ENCODE assay signal across 35 cellular contexts in genomic region chr20:57136734-57137133, GRCh38.
"Had no signal": no experiment of that assay in that cellular context is flagged by ENCODE, and none has a peak within 500 bp of the region (broad histone marks: within the 10 kb centered on the region; RNA-seq: fewer than 3 reads in every experiment).

No MANE protein-coding gene starts in this region.

- ATAC-seq: activated CD8-positive, alpha-beta T cell treated with anti-CD3 and anti-CD28 coated beads for 36 hours; activated naive CD4-positive, alpha-beta T cell treated with anti-CD3 and anti-CD28 coated beads, Interleukin-2, amount 50 U/mL, for 72 hours; activated T-cell treated with anti-CD3 and anti-CD28 coated beads, Interleukin-2, amount 50 U/mL, for 4 hours; activated T-cell treated with anti-CD3 and anti-CD28 coated beads, Interleukin-2, amount 50 U/mL, for 72 hours; activated T-helper 17 cell treated with anti-CD3 and anti-CD28 coated beads, Interleukin-2, amount 50 U/mL, for 72 hours; body of pancreas had no signal

- H3K4me1 Mint-ChIP-seq: activated B cell treated with CpG ODN at 0.5 μM for 24 hours; activated CD4-positive, alpha-beta T cell treated with anti-CD3 and anti-CD28 coated beads, Interleukin-2, amount 10 ng/mL, durations not matched to agents 24 days and 14 days; activated T-helper 17 cell treated with anti-CD3 and anti-CD28 coated beads, Interleukin-2, amount 50 U/mL, for 72 hours had no signal

- H3K27ac Mint-ChIP-seq: activated B cell treated with CpG ODN at 0.5 μM for 24 hours; activated CD4-positive, alpha-beta memory T cell treated with anti-CD3 and anti-CD28 coated beads for 36 hours; activated CD4-positive, alpha-beta T cell treated with anti-CD3 and anti-CD28 coated beads, Interleukin-2, amount 10 ng/mL, durations not matched to agents 24 days and 14 days; activated CD8-positive, alpha-beta T cell treated with anti-CD3 and anti-CD28 coated beads for 36 hours; activated naive CD4-positive, alpha-beta T cell treated with anti-CD3 and anti-CD28 coated beads for 36 hours; activated naive CD8-positive, alpha-beta T cell treated with anti-CD3 and anti-CD28 coated beads for 36 hours; activated T-cell treated with anti-CD3 and anti-CD28 coated beads, Interleukin-2, amount 50 U/mL, for 72 hours; activated T-helper 1 cell treated with anti-CD3 and anti-CD28 coated beads, Interleukin-12 subunit alpha, Interleukin-12 subunit beta, Interleukin-2, Interleukin-4 antibody, amounts not matched to agents 30 ng/mL and 10 ng/mL and 1 ng/mL, durations not matched to agents 14 hours and 24 hours and 36 hours; activated T-helper 17 cell treated with anti-CD3 and anti-CD28 coated beads, Interleukin-2, amount 50 U/mL, for 72 hours; T-helper 1 cell treated with Interleukin-12 subunit alpha and Interleukin-12 subunit beta and Interleukin-4 antibody, amounts not matched to agents 30 μg/mL and 1 μg/mL, for 36 hours; T-helper 2 cell treated with Interferon-gamma antibody and Interleukin-4, amounts not matched to agents 5 μg/mL and 100 μg/mL, for 36 hours had no signal

- H3K9me3 ChIP-seq: adrenal gland, body of pancreas, breast epithelium had no signal

- DNase-seq: activated B cell treated with CpG ODN at 0.5 μM for 24 hours; activated CD4-positive, alpha-beta memory T cell treated with anti-CD3 and anti-CD28 coated beads for 36 hours; activated CD4-positive, alpha-beta T cell treated with anti-CD3 and anti-CD28 coated beads for 4 hours; activated CD4-positive, alpha-beta T cell treated with anti-CD3 and anti-CD28 coated beads, Interleukin-2, amount 10 ng/mL, durations not matched to agents 24 days and 14 days; activated CD4-positive, alpha-beta T cell treated with anti-CD3 and anti-CD28 coated beads, Interleukin-2, amount 50 U/mL, for 1 hour; activated CD4-positive, alpha-beta T cell treated with anti-CD3 and anti-CD28 coated beads, Interleukin-2, amount 50 U/mL, for 4 hours; activated CD4-positive, CD25-positive, alpha-beta regulatory T cell treated with anti-CD3 and anti-CD28 coated beads, Interleukin-2, amount 50 U/mL, for 72 hours; activated CD8-positive, alpha-beta memory T cell treated with anti-CD3 and anti-CD28 coated beads, Interleukin-2, amount 50 U/mL, for 4 hours; activated CD8-positive, alpha-beta T cell treated with anti-CD3 and anti-CD28 coated beads for 36 hours; activated effector memory CD4-positive, alpha-beta T cell treated with anti-CD3 and anti-CD28 coated beads, Interleukin-2, amount 50 U/mL, for 16 hours; activated gamma-delta T cell treated with Interleukin-2 at 50 U/mL for 16 hours; activated naive CD4-positive, alpha-beta T cell; activated naive CD4-positive, alpha-beta T cell treated with anti-CD3 and anti-CD28 coated beads for 36 hours; activated naive CD4-positive, alpha-beta T cell treated with anti-CD3 and anti-CD28 coated beads, Interleukin-2, amount 50 U/mL, for 16 hours; activated naive CD8-positive, alpha-beta T cell treated with anti-CD3 and anti-CD28 coated beads for 36 hours; activated T-cell treated with anti-CD3 and anti-CD28 coated beads for 4 hours; activated T-cell treated with anti-CD3 and anti-CD28 coated beads, Interleukin-2, amount 50 U/mL, for 1 hour; activated T-cell treated with anti-CD3 and anti-CD28 coated beads, Interleukin-2, amount 50 U/mL, for 4 hours; activated T-cell treated with anti-CD3 and anti-CD28 coated beads, Interleukin-2, amount 50 U/mL, for 72 hours; adrenal gland; amniotic stem cell; body of pancreas; brain microvascular endothelial cell; central memory CD4-positive, alpha-beta T cell; T-helper 2 cell; T-helper 9 cell had no signal

- H3K4me1 ChIP-seq: adrenal gland, body of pancreas, breast epithelium had no signal

- H3K4me3 Mint-ChIP-seq: activated B cell treated with CpG ODN at 0.5 μM for 24 hours; activated CD4-positive, alpha-beta memory T cell treated with anti-CD3 and anti-CD28 coated beads for 36 hours; activated CD4-positive, alpha-beta T cell treated with anti-CD3 and anti-CD28 coated beads, Interleukin-2, amount 10 ng/mL, durations not matched to agents 24 days and 14 days; activated CD8-positive, alpha-beta T cell treated with anti-CD3 and anti-CD28 coated beads for 36 hours; activated naive CD4-positive, alpha-beta T cell treated with anti-CD3 and anti-CD28 coated beads for 36 hours; activated naive CD8-positive, alpha-beta T cell treated with anti-CD3 and anti-CD28 coated beads for 36 hours; activated T-cell treated with anti-CD3 and anti-CD28 coated beads, Interleukin-2, amount 50 U/mL, for 4 hours; activated T-cell treated with anti-CD3 and anti-CD28 coated beads, Interleukin-2, amount 50 U/mL, for 72 hours; activated T-helper 1 cell treated with anti-CD3 and anti-CD28 coated beads, Interleukin-12 subunit alpha, Interleukin-12 subunit beta, Interleukin-2, Interleukin-4 antibody, amounts not matched to agents 30 ng/mL and 10 ng/mL and 1 ng/mL, durations not matched to agents 14 hours and 24 hours and 36 hours; activated T-helper 17 cell treated with anti-CD3 and anti-CD28 coated beads, Interleukin-2, amount 50 U/mL, for 72 hours; T-helper 1 cell treated with Interleukin-12 subunit alpha and Interleukin-12 subunit beta and Interleukin-4 antibody, amounts not matched to agents 30 μg/mL and 1 μg/mL, for 36 hours; T-helper 2 cell treated with Interferon-gamma antibody and Interleukin-4, amounts not matched to agents 5 μg/mL and 100 μg/mL, for 36 hours had no signal

- H3K9me3 Mint-ChIP-seq: activated B cell treated with CpG ODN at 0.5 μM for 24 hours; activated CD4-positive, alpha-beta memory T cell treated with anti-CD3 and anti-CD28 coated beads for 36 hours; activated CD4-positive, alpha-beta T cell treated with anti-CD3 and anti-CD28 coated beads, Interleukin-2, amount 10 ng/mL, durations not matched to agents 24 days and 14 days; activated CD8-positive, alpha-beta T cell treated with anti-CD3 and anti-CD28 coated beads for 36 hours; activated naive CD4-positive, alpha-beta T cell treated with anti-CD3 and anti-CD28 coated beads for 36 hours; activated naive CD4-positive, alpha-beta T cell treated with anti-CD3 and anti-CD28 coated beads, Interleukin-2, amount 50 U/mL, for 72 hours; activated T-cell treated with anti-CD3 and anti-CD28 coated beads, Interleukin-2, amount 50 U/mL, for 4 hours; activated T-cell treated with anti-CD3 and anti-CD28 coated beads, Interleukin-2, amount 50 U/mL, for 72 hours; activated T-helper 1 cell treated with anti-CD3 and anti-CD28 coated beads, Interleukin-12 subunit alpha, Interleukin-12 subunit beta, Interleukin-2, Interleukin-4 antibody, amounts not matched to agents 30 ng/mL and 10 ng/mL and 1 ng/mL, durations not matched to agents 14 hours and 24 hours and 36 hours; activated T-helper 17 cell treated with anti-CD3 and anti-CD28 coated beads, Interleukin-2, amount 50 U/mL, for 72 hours; T-helper 1 cell treated with Interleukin-12 subunit alpha and Interleukin-12 subunit beta and Interleukin-4 antibody, amounts not matched to agents 30 μg/mL and 1 μg/mL, for 36 hours; T-helper 2 cell treated with Interferon-gamma antibody and Interleukin-4, amounts not matched to agents 5 μg/mL and 100 μg/mL, for 36 hours had no signal

- H3K27me3 ChIP-seq: body of pancreas, brain microvascular endothelial cell, breast epithelium had no signal

- H3K36me3 Mint-ChIP-seq: activated CD4-positive, alpha-beta memory T cell treated with anti-CD3 and anti-CD28 coated beads for 36 hours; activated naive CD4-positive, alpha-beta T cell treated with anti-CD3 and anti-CD28 coated beads, Interleukin-2, amount 50 U/mL, for 72 hours; activated naive CD8-positive, alpha-beta T cell treated with anti-CD3 and anti-CD28 coated beads for 36 hours had no signal

- FAIRE-seq: astrocyte, TTC549 had no signal

- H3K4me3 ChIP-seq: adrenal gland, body of pancreas, breast epithelium had no signal

- H3K36me3 ChIP-seq: adrenal gland, brain microvascular endothelial cell, breast epithelium had no signal

- H3K27ac ChIP-seq: adrenal gland, body of pancreas, brain microvascular endothelial cell, breast epithelium, VCaP had no signal
